In genomic region chr19:663682-664117, GRCh38 we compare ENCODE assay signal across 6 cellular contexts. TPM values are rescaled to one million over a fixed set of nuclear protein-coding genes. Genes with fewer than 3 reads are reported as not detected.
DNase-seq lines count a peak whose midpoint lies in the region; ATAC-seq and TF ChIP-seq lines count a peak whose summit lies in the region.

No MANE protein-coding gene starts in this region.

- H3K27ac Mint-ChIP-seq in CD8-positive, alpha-beta T cell = peak overlapping the region; percentile 92
- H3K27ac Mint-ChIP-seq in activated T-helper 2 cell treated with anti-CD3 and anti-CD28 coated beads, Interferon-gamma antibody, Interleukin-2, Interleukin-4, amounts not matched to agents 10 μg/mL and 5 μg/mL and 100 μg/mL, durations not matched to agents 14 hours and 24 hours and 36 hours = peak overlapping the region; percentile 88

- H3K27me3 ChIP-seq in CD8-positive, alpha-beta T cell (ENCODE audit: insufficient read depth, low read length) = no peaks in the 10 kb centered on the region
- no peaks in the 10 kb centered on the region for H3K27me3 ChIP-seq in mesendoderm (ENCODE audit: insufficient read depth, low read length, poor library complexity)

- intact Hi-C loops in CD8-positive, alpha-beta T cell (cut with DNase I, micrococcal nuclease) = loop anchor here (1.0 to 10.0 kb wide), 10 partner anchors 17 to 1604 kb away; partner anchors contain the start of genes BSG (in 2 of the 2), PTBP1 (in 2 of the 2), FAM174C (in 1 of the 2) and GZMM (in 1 of the 2)
- intact Hi-C loops in activated T-helper 2 cell treated with anti-CD3 and anti-CD28 coated beads, Interferon-gamma antibody, Interleukin-2, Interleukin-4, amounts not matched to agents 10 μg/mL and 5 μg/mL and 100 μg/mL, durations not matched to agents 14 hours and 24 hours and 36 hours (cut with micrococcal nuclease) = loop anchor here (1.0 to 10.0 kb wide), 5 partner anchors 17 to 261 kb away; partner anchors contain the start of genes ARID3A, POLRMT and PTBP1

- H3K79me1 ChIP-seq in mesendoderm (ENCODE audit: low read length) = no peaks in the 10 kb centered on the region

- H2BK5ac ChIP-seq in mesendoderm (ENCODE audit: low read length) = no peak overlapping the region

- H3K36me3 Mint-ChIP-seq in CD8-positive, alpha-beta T cell = peaks cover 15% of the 10 kb centered on the region
- H3K36me3 Mint-ChIP-seq in activated T-helper 2 cell treated with anti-CD3 and anti-CD28 coated beads, Interferon-gamma antibody, Interleukin-2, Interleukin-4, amounts not matched to agents 10 μg/mL and 5 μg/mL and 100 μg/mL, durations not matched to agents 14 hours and 24 hours and 36 hours (ENCODE audit: low read depth) = peaks cover 18% of the 10 kb centered on the region

- peak overlapping the region; percentile 59 for H2AK5ac ChIP-seq in mesendoderm (ENCODE audit: low read length)

- H3K4me1 ChIP-seq in CD8-positive, alpha-beta T cell (ENCODE audit: insufficient read depth, low read length) = peaks cover 40% of the 10 kb centered on the region
- peaks cover 2% of the 10 kb centered on the region for H3K4me1 ChIP-seq in mesendoderm (ENCODE audit: control insufficient read depth, low read depth, low read length)

- no peak overlapping the region for H4K5ac ChIP-seq in mesendoderm (ENCODE audit: low read length)

- no peak overlapping the region for H3K4ac ChIP-seq in mesendoderm (ENCODE audit: low read depth, low read length)

- H3K36me3 ChIP-seq in CD8-positive, alpha-beta T cell (ENCODE audit: insufficient read depth, low read length) = no peaks in the 10 kb centered on the region
- H3K36me3 ChIP-seq in mesendoderm (ENCODE audit: control insufficient read depth, insufficient read depth, low read length) = no peaks in the 10 kb centered on the region

- TF ChIP-seq CTCF in CD8-positive, alpha-beta T cell (IDR thresholded peaks at IDR 0.05) = no peak

- H3K27ac ChIP-seq in CD8-positive, alpha-beta T cell (ENCODE audit: low read depth, low read length) = peak overlapping the region; percentile 38
- no peak overlapping the region for H3K27ac ChIP-seq in mesendoderm (ENCODE audit: low read depth, low read length)

- WGBS in mesendoderm (ENCODE audit: extremely low coverage, insufficient coverage, low lambda C conversion rate) = no CpG with 5 or more reads among the region's 18 CpGs

- H3K79me2 ChIP-seq in mesendoderm (ENCODE audit: control insufficient read depth, insufficient read depth, low read length) = peaks cover 42% of the 10 kb centered on the region

- H3K23ac ChIP-seq in mesendoderm (ENCODE audit: low read length) = peak overlapping the region; percentile 30

- H3K4me3 Mint-ChIP-seq in CD8-positive, alpha-beta T cell = peak overlapping the region; percentile 81
- peak overlapping the region; percentile 80 for H3K4me3 Mint-ChIP-seq in activated T-helper 2 cell treated with anti-CD3 and anti-CD28 coated beads, Interferon-gamma antibody, Interleukin-2, Interleukin-4, amounts not matched to agents 10 μg/mL and 5 μg/mL and 100 μg/mL, durations not matched to agents 14 hours and 24 hours and 36 hours (ENCODE audit: low read depth)

- CTCF ChIA-PET in CD8-positive, alpha-beta T cell (lab: Charles Lee) = interaction anchor here (0.9 to 2.2 kb wide), 8 partner anchors 13 to 80 kb away, joined by 3 to 6 read pairs (median 3); partner anchors contain the start of genes FSTL3 and POLRMT

- no peaks in the 10 kb centered on the region for H3K9me3 Mint-ChIP-seq in CD8-positive, alpha-beta T cell
- no peaks in the 10 kb centered on the region for H3K9me3 Mint-ChIP-seq in activated T-helper 2 cell treated with anti-CD3 and anti-CD28 coated beads, Interferon-gamma antibody, Interleukin-2, Interleukin-4, amounts not matched to agents 10 μg/mL and 5 μg/mL and 100 μg/mL, durations not matched to agents 14 hours and 24 hours and 36 hours

- POLR2A ChIA-PET in CD8-positive, alpha-beta T cell (lab: Charles Lee) = interaction anchor here (0.9 to 1.9 kb wide), 10 partner anchors 9 to 175 kb away, joined by 3 to 23 read pairs (median 4); partner anchors contain the start of genes FSTL3, GZMM, POLRMT and PTBP1

- no peak overlapping the region for H2BK120ac ChIP-seq in mesendoderm (ENCODE audit: low read depth, low read length)

- H3K4me1 Mint-ChIP-seq in CD8-positive, alpha-beta T cell (ENCODE audit: low read depth) = peaks cover 35% of the 10 kb centered on the region
- H3K4me1 Mint-ChIP-seq in activated T-helper 2 cell treated with anti-CD3 and anti-CD28 coated beads, Interferon-gamma antibody, Interleukin-2, Interleukin-4, amounts not matched to agents 10 μg/mL and 5 μg/mL and 100 μg/mL, durations not matched to agents 14 hours and 24 hours and 36 hours (ENCODE audit: low read depth) = peaks cover 14% of the 10 kb centered on the region

- peak overlapping the region; percentile 56 for H3K4me3 ChIP-seq in CD8-positive, alpha-beta T cell (ENCODE audit: low read depth, low read length)
- H3K4me3 ChIP-seq in mesendoderm (ENCODE audit: low read length) = no peak overlapping the region

- peak overlapping the region; percentile 20 for H3K18ac ChIP-seq in mesendoderm (ENCODE audit: low read length)

- peak overlapping the region; percentile 81 for H3K4me2 ChIP-seq in mesendoderm (ENCODE audit: low read length)

- H3K27me3 Mint-ChIP-seq in CD8-positive, alpha-beta T cell (ENCODE audit: low read depth) = no peaks in the 10 kb centered on the region
- peaks cover 3% of the 10 kb centered on the region for H3K27me3 Mint-ChIP-seq in activated T-helper 2 cell treated with anti-CD3 and anti-CD28 coated beads, Interferon-gamma antibody, Interleukin-2, Interleukin-4, amounts not matched to agents 10 μg/mL and 5 μg/mL and 100 μg/mL, durations not matched to agents 14 hours and 24 hours and 36 hours (ENCODE audit: low read depth)

- H3K9me3 ChIP-seq in CD8-positive, alpha-beta T cell (ENCODE audit: low read length) = no peaks in the 10 kb centered on the region

- H3K56ac ChIP-seq in mesendoderm (ENCODE audit: low read length) = peak overlapping the region; percentile 88

- H3K9ac ChIP-seq in mesendoderm (ENCODE audit: low read length) = peak overlapping the region; percentile 79

- no peak overlapping the region for H2BK15ac ChIP-seq in mesendoderm (replicated peaks; ENCODE audit: low read depth)

- no peak for ATAC-seq in CD8-positive, alpha-beta T cell
- no peak for ATAC-seq in GM18870 (IDR thresholded peaks at IDR 0.05; ENCODE audit: unreplicated experiment)

- no peak for DNase-seq in CD8-positive, alpha-beta T cell
- no peak for DNase-seq in activated T-helper 2 cell treated with anti-CD3 and anti-CD28 coated beads, Interferon-gamma antibody, Interleukin-2, Interleukin-4, amounts not matched to agents 10 μg/mL and 5 μg/mL and 100 μg/mL, durations not matched to agents 14 hours and 24 hours and 36 hours (ENCODE audit: low spot score)
- no peak for DNase-seq in mesendoderm
- no peak for DNase-seq in DMS 273 (lab: John Stamatoyannopoulos, UW; ENCODE audit: unreplicated experiment)
- DNase-seq in DMS53 treated with DMSO at 0.1 percent for 48 hours (lab: John Stamatoyannopoulos, UW; ENCODE audit: unreplicated experiment) = no peak

- H4K8ac ChIP-seq in mesendoderm (ENCODE audit: low read depth, low read length) = no peak overlapping the region

RNA-seq across cellular contexts. Expression of gene RNF126, which starts 0.7 kb away (rescaled TPM):
- total RNA-seq in CD8-positive, alpha-beta T cell = 100 to 1,000 TPM in 1 of 2 experiments, 10 to 100 TPM in 1; 99.7 to 107 TPM
- total RNA-seq in activated T-helper 2 cell treated with anti-CD3 and anti-CD28 coated beads, Interferon-gamma antibody, Interleukin-2, Interleukin-4, amounts not matched to agents 10 μg/mL and 5 μg/mL and 100 μg/mL, durations not matched to agents 14 hours and 24 hours and 36 hours = 83.2 and 89.4 TPM in 2 replicates
- polyA plus RNA-seq in mesendoderm (2013, experiment 1 of 2) = 86.4 TPM
- polyA plus RNA-seq in mesendoderm (2013, experiment 2 of 2) = 86.7 TPM

RNA-seq across cellular contexts. Expression of gene FSTL3, which starts 12.5 kb away (rescaled TPM):
- 1 to 10 TPM; 1.8 to 2.4 TPM for total RNA-seq in CD8-positive, alpha-beta T cell
- total RNA-seq in activated T-helper 2 cell treated with anti-CD3 and anti-CD28 coated beads, Interferon-gamma antibody, Interleukin-2, Interleukin-4, amounts not matched to agents 10 μg/mL and 5 μg/mL and 100 μg/mL, durations not matched to agents 14 hours and 24 hours and 36 hours = 6.9 and 8.0 TPM in 2 replicates
- polyA plus RNA-seq in mesendoderm (2013, experiment 1 of 2) = 2.3 TPM
- 2.6 TPM for polyA plus RNA-seq in mesendoderm (2013, experiment 2 of 2)

RNA-seq across cellular contexts. Expression of gene FGF22, which starts 24.0 kb away (rescaled TPM):
- under 1 TPM; 0.65 to 0.97 TPM for total RNA-seq in CD8-positive, alpha-beta T cell
- total RNA-seq in activated T-helper 2 cell treated with anti-CD3 and anti-CD28 coated beads, Interferon-gamma antibody, Interleukin-2, Interleukin-4, amounts not matched to agents 10 μg/mL and 5 μg/mL and 100 μg/mL, durations not matched to agents 14 hours and 24 hours and 36 hours = not detected in 2 replicates
- polyA plus RNA-seq in mesendoderm (2013, experiment 1 of 2) = 0.08 TPM
- 0.10 TPM for polyA plus RNA-seq in mesendoderm (2013, experiment 2 of 2)

RNA-seq across cellular contexts. Expression of gene POLRMT, which starts 30.4 kb away (rescaled TPM):
- 10 to 100 TPM; 48.6 to 53.7 TPM for total RNA-seq in CD8-positive, alpha-beta T cell
- total RNA-seq in activated T-helper 2 cell treated with anti-CD3 and anti-CD28 coated beads, Interferon-gamma antibody, Interleukin-2, Interleukin-4, amounts not matched to agents 10 μg/mL and 5 μg/mL and 100 μg/mL, durations not matched to agents 14 hours and 24 hours and 36 hours = 90.1 and 94.7 TPM in 2 replicates
- 71.5 TPM for polyA plus RNA-seq in mesendoderm (2013, experiment 1 of 2)
- 73.0 TPM for polyA plus RNA-seq in mesendoderm (2013, experiment 2 of 2)

RNA-seq across cellular contexts. Expression of gene PRSS57, which starts 31.6 kb away (rescaled TPM):
- not detected for total RNA-seq in CD8-positive, alpha-beta T cell
- total RNA-seq in activated T-helper 2 cell treated with anti-CD3 and anti-CD28 coated beads, Interferon-gamma antibody, Interleukin-2, Interleukin-4, amounts not matched to agents 10 μg/mL and 5 μg/mL and 100 μg/mL, durations not matched to agents 14 hours and 24 hours and 36 hours = not detected in 2 replicates
- 0.04 TPM for polyA plus RNA-seq in mesendoderm (2013, experiment 1 of 2)
- not detected for polyA plus RNA-seq in mesendoderm (2013, experiment 2 of 2)
